Comparison of ENCODE assay signal across 8 cellular contexts in genomic region chr9:128071475-128071874, GRCh38. TPM values are rescaled to one million over a fixed set of nuclear protein-coding genes. Genes with fewer than 3 reads are reported as not detected.
A peak's percentile ranks its signal among the peaks of the same experiment; 100 is the strongest.
DNase-seq lines count a peak whose midpoint lies in the region; ATAC-seq and TF ChIP-seq lines count a peak whose summit lies in the region.
"Not testable (repeated sequence)": the region's sequence is repeated elsewhere in the genome, so short reads cannot be mapped to it uniquely, and the experiment has no call there.

No MANE protein-coding gene starts in this region.

- intact Hi-C loops in CD14-positive monocyte (cut with micrococcal nuclease); psoas muscle (cut with DNase I); testis (cut with DNase I; ENCODE audit: low total_unique reads): not testable (repeated sequence)

- not testable (repeated sequence) for H3K36me3 Mint-ChIP-seq in CD14-positive monocyte
- peaks cover 28% of the 10 kb centered on the region for H3K36me3 Mint-ChIP-seq in activated naive CD8-positive, alpha-beta T cell treated with anti-CD3 and anti-CD28 coated beads for 36 hours

- not testable (repeated sequence) for H3K9me3 ChIP-seq in KOPT-K1 (ENCODE audit: insufficient read depth, low read length, poor library complexity, severe bottlenecking); lung (ENCODE audit: control insufficient read depth in 2 of 2, insufficient read depth in 1 of 2, low read length in 1 of 2); psoas muscle; testis

- not testable (repeated sequence) for TF ChIP-seq CTCF in CD14-positive monocyte (IDR thresholded peaks at IDR 0.05); VCaP (conservative IDR thresholded peaks at IDR 0.05); lung (IDR thresholded peaks at IDR 0.05; ENCODE audit: control extremely low read depth, extremely low read depth); psoas muscle (IDR thresholded peaks at IDR 0.05); testis (IDR thresholded peaks at IDR 0.05)

- H3K27ac ChIP-seq in KOPT-K1 (ENCODE audit: low read depth, low read length, poor library complexity, severe bottlenecking) (peak overlapping the region; percentile 85), VCaP (peak overlapping the region; percentile 99), epithelial cell of prostate (peak overlapping the region; percentile 37), lung (ENCODE audit: low read depth in 1 of 2, low read length in 1 of 2) (peak overlapping the region; percentile 28 to 73), psoas muscle (peak overlapping the region; percentile 64), testis (peak overlapping the region; percentile 75 to 81)

- H3K4me1 ChIP-seq in lung (ENCODE audit: control insufficient read depth in 2 of 2, insufficient read depth in 2 of 2, low read length in 2 of 2) (peaks cover 16 to 19% of the 10 kb centered on the region in 2 donors), psoas muscle (peaks cover 37% of the 10 kb centered on the region), testis (peaks cover 37% of the 10 kb centered on the region)

- peaks cover 54% of the 10 kb centered on the region for H3K4me1 Mint-ChIP-seq in CD14-positive monocyte
- peaks cover 36% of the 10 kb centered on the region for H3K4me1 Mint-ChIP-seq in activated naive CD8-positive, alpha-beta T cell treated with anti-CD3 and anti-CD28 coated beads for 36 hours

- H3K27me3 Mint-ChIP-seq in CD14-positive monocyte (ENCODE audit: low read depth in 3 of 3); activated naive CD8-positive, alpha-beta T cell treated with anti-CD3 and anti-CD28 coated beads for 36 hours: not testable (repeated sequence)

- peaks cover 23% of the 10 kb centered on the region for H3K36me3 ChIP-seq in KOPT-K1 (ENCODE audit: insufficient read depth, low read length)
- not testable (repeated sequence) for H3K36me3 ChIP-seq in lung (ENCODE audit: control insufficient read depth in 2 of 2, insufficient read depth in 2 of 2, low read length in 2 of 2); psoas muscle (ENCODE audit: insufficient read depth in 1 of 2, low read depth in 1 of 2); testis (ENCODE audit: low read depth, missing control alignments)

- peak overlapping the region; percentile 96 to 98 (median 97) for H3K27ac Mint-ChIP-seq in CD14-positive monocyte
- H3K27ac Mint-ChIP-seq in activated naive CD8-positive, alpha-beta T cell treated with anti-CD3 and anti-CD28 coated beads for 36 hours, result peak overlapping the region; percentile 89

- peak overlapping the region; percentile 20 to 82 for H3K4me3 Mint-ChIP-seq in CD14-positive monocyte
- peak overlapping the region; percentile 79 for H3K4me3 Mint-ChIP-seq in activated naive CD8-positive, alpha-beta T cell treated with anti-CD3 and anti-CD28 coated beads for 36 hours

- not testable (repeated sequence) for DNase-seq in CD14-positive monocyte (ENCODE audit: low spot score); activated naive CD8-positive, alpha-beta T cell treated with anti-CD3 and anti-CD28 coated beads for 36 hours; epithelial cell of prostate (ENCODE audit: low read depth, low spot score); lung (ENCODE audit: low spot score); psoas muscle; testis

- not testable (repeated sequence) for H3K27me3 ChIP-seq in lung (ENCODE audit: control insufficient read depth, insufficient read depth); psoas muscle (ENCODE audit: insufficient read depth in 3 of 3, low read length in 2 of 3); testis

- 79 to 86% methylated on average over 12 of the region's 12 CpGs for WGBS in lung, 2 donors
- 91 to 94% (median 93%) methylated on average over 11 to 12 of the region's 12 CpGs for WGBS in psoas muscle, 3 donors
- 80 to 89% methylated on average over 12 of the region's 12 CpGs for WGBS in testis, 2 donors

- not testable (repeated sequence) for TF ChIP-seq POLR2A in testis (IDR thresholded peaks at IDR 0.05)

- not testable (repeated sequence) for H3K9me3 Mint-ChIP-seq in CD14-positive monocyte; activated naive CD8-positive, alpha-beta T cell treated with anti-CD3 and anti-CD28 coated beads for 36 hours

- ATAC-seq in lung (ENCODE audit: insufficient read depth, low FRiP score); psoas muscle: not testable (repeated sequence)

- H3K4me3 ChIP-seq in lung, psoas muscle, testis: not testable (repeated sequence)

RNA-seq across cellular contexts. Expression of gene SLC25A25, which starts 3.4 kb away (rescaled TPM):
- polyA plus RNA-seq in CD14-positive monocyte, result 1 to 10 TPM; 5.1 to 6.3 TPM
- 10 to 100 TPM; 13.0 to 14.5 TPM for total RNA-seq in activated naive CD8-positive, alpha-beta T cell treated with anti-CD3 and anti-CD28 coated beads for 36 hours
- 10 to 100 TPM; 21.2 to 32.6 TPM for total RNA-seq in lung
- polyA plus RNA-seq in lung, result 10 to 100 TPM; 10.5 to 27.9 TPM
- total RNA-seq in psoas muscle, result 10 to 100 TPM in 2 of 4 donors, 1 to 10 TPM in 2; 3.6 to 50.3 (median 20.5) TPM
- 10 to 100 TPM in 2 of 3 donors, 1 to 10 TPM in 1; 9.3 to 12.5 (median 10.6) TPM for polyA plus RNA-seq in psoas muscle
- total RNA-seq in testis, result 10 to 100 TPM; 19.1 to 21.1 TPM
- polyA plus RNA-seq in testis (ENCODE audit: insufficient read depth, low read depth, low replicate concordance), result 15.0 TPM

RNA-seq across cellular contexts. Expression of gene NAIF1, which starts 4.4 kb away (rescaled TPM):
- 1 to 10 TPM; 4.6 to 5.6 TPM for polyA plus RNA-seq in CD14-positive monocyte
- 10 to 100 TPM; 11.2 to 12.0 TPM for total RNA-seq in activated naive CD8-positive, alpha-beta T cell treated with anti-CD3 and anti-CD28 coated beads for 36 hours
- total RNA-seq in lung, result 1 to 10 TPM; 7.2 to 9.4 TPM
- polyA plus RNA-seq in lung, result 1 to 10 TPM; 8.2 to 9.4 TPM
- total RNA-seq in psoas muscle, result 1 to 10 TPM; 5.9 to 8.7 (median 6.1) TPM
- 1 to 10 TPM; 4.2 to 8.0 (median 7.8) TPM for polyA plus RNA-seq in psoas muscle
- total RNA-seq in testis, result 10 to 100 TPM; 18.5 to 19.4 TPM
- polyA plus RNA-seq in testis (ENCODE audit: insufficient read depth, low read depth, low replicate concordance), result 25.1 TPM

RNA-seq across cellular contexts. Expression of gene PTGES2, which starts 56.1 kb away (rescaled TPM):
- polyA plus RNA-seq in CD14-positive monocyte (10 to 100 TPM; 42.0 to 49.4 TPM), lung (10 to 100 TPM; 49.9 to 59.5 TPM), psoas muscle (100 to 1,000 TPM in 2 of 3 donors, 10 to 100 TPM in 1; 61.2 to 134 (median 119) TPM), testis (ENCODE audit: insufficient read depth, low read depth, low replicate concordance) (53.1 TPM)
- 10 to 100 TPM; 63.3 to 66.1 TPM for total RNA-seq in activated naive CD8-positive, alpha-beta T cell treated with anti-CD3 and anti-CD28 coated beads for 36 hours
- total RNA-seq in lung (10 to 100 TPM; 42.0 to 66.8 TPM), psoas muscle (100 to 1,000 TPM; 102 to 150 (median 116) TPM), testis (10 to 100 TPM; 95.8 to 96.4 TPM)

Comparison
In these comparisons a context has a peak if more than half of its experiments do, and no peak if none do; other contexts are left out.
1. H3K27ac ChIP-seq: peak in every context shown above with its lines; median percentile 99 in VCaP; 85 in KOPT-K1; 78 in testis; 64 in psoas muscle; 50 in lung; 37 in epithelial cell of prostate.